22 cellular contexts compared by ENCODE assay signal in genomic region chr12:112282920-112283319, GRCh38.
DNase-seq lines count a peak whose midpoint lies in the region; ATAC-seq and TF ChIP-seq lines count a peak whose summit lies in the region.
"Had no signal": no experiment of that assay in that cellular context is flagged by ENCODE, and none has a peak within 500 bp of the region (broad histone marks: within the 10 kb centered on the region; RNA-seq: fewer than 3 reads in every experiment).

No MANE protein-coding gene starts in this region.

- H3K27ac ChIP-seq in SK-N-MC (peak overlapping the region; percentile 67; the same call in 1 of the 2 replicates), esophagus squamous epithelium (peak overlapping the region in 3 of 4 donors; percentile 11 to 72 (median 58)), psoas muscle (peak overlapping the region; percentile 74), transverse colon (no peak overlapping the region)
- H3K27ac ChIP-seq: 22Rv1, C4-2B, KMS-11, PC-9 had no signal

- no peak for TF ChIP-seq CTCF in esophagus squamous epithelium (IDR thresholded peaks at IDR 0.05)
- no peak for TF ChIP-seq CTCF in psoas muscle (IDR thresholded peaks at IDR 0.05)
- no peak for TF ChIP-seq CTCF in transverse colon (IDR thresholded peaks at IDR 0.05)

- H3K9ac ChIP-seq in SK-N-MC (ENCODE audit: insufficient read length) = no peak overlapping the region
- H3K9ac ChIP-seq: KMS-11 had no signal

- no peaks in the 10 kb centered on the region for H3K27me3 ChIP-seq in esophagus squamous epithelium
- no peaks in the 10 kb centered on the region for H3K27me3 ChIP-seq in psoas muscle (ENCODE audit: insufficient read depth in 3 of 3, low read length in 2 of 3)
- H3K27me3 ChIP-seq in HAP-1 (ENCODE audit: low read depth) = no peaks in the 10 kb centered on the region
- no peaks in the 10 kb centered on the region for H3K27me3 ChIP-seq in transverse colon

- TF ChIP-seq POLR2A in esophagus squamous epithelium (IDR thresholded peaks at IDR 0.05) = no peak
- TF ChIP-seq POLR2A in transverse colon (IDR thresholded peaks at IDR 0.05) = no peak

- WGBS in esophagus squamous epithelium, 2 donors = 32 to 63% methylated on average over 8 of the region's 8 CpGs
- 37 to 54% (median 40%) methylated on average over 8 of the region's 8 CpGs for WGBS in psoas muscle, 3 donors
- whole genome bisulfite sequencing in transverse colon (ENCODE audit: low coverage in 1 of 2), 2 donors = 95 to 96% methylated on average over 8 of the region's 8 CpGs

- in situ Hi-C loops in HAP-1 (cut with MboI; ENCODE audit: low sequenced_read_pairs) = no loop called here
- in situ Hi-C loops in transverse colon (cut with MboI; ENCODE audit: low pct_ligation_motif_present in 1 of 4, low pct_unique_long_range_greater_than_20kb in 1 of 4, low sequenced_read_pairs in 3 of 4) = no loop called here

- H3K4me1 ChIP-seq in esophagus squamous epithelium = peaks cover 0 to 31% (median 7%) of the 10 kb centered on the region in 3 donors
- H3K4me1 ChIP-seq in psoas muscle = peaks cover 30% of the 10 kb centered on the region
- no peaks in the 10 kb centered on the region for H3K4me1 ChIP-seq in HAP-1
- no peaks in the 10 kb centered on the region for H3K4me1 ChIP-seq in transverse colon

- TF ChIP-seq EP300 in transverse colon (IDR thresholded peaks at IDR 0.05; ENCODE audit: low read depth) = no peak

- H3K36me3 ChIP-seq in SK-N-MC (ENCODE audit: insufficient read depth, low read length) (peaks cover 22% of the 10 kb centered on the region), esophagus squamous epithelium (peaks cover 0 to 18% (median 0%) of the 10 kb centered on the region in 3 donors), psoas muscle (ENCODE audit: insufficient read depth in 1 of 2, low read depth in 1 of 2) (peaks cover 0 to 9% of the 10 kb centered on the region in 2 donors), HAP-1 (replicated peaks) (no peaks in the 10 kb centered on the region), transverse colon (no peaks in the 10 kb centered on the region)

- DNase-seq in NCI-H510A treated with DMSO at 0.1 percent for 48 hours (lab: John Stamatoyannopoulos, UW) (peak; percentile 26), NCI-H510A (lab: John Stamatoyannopoulos, UW) (no peak), SK-N-MC (ENCODE audit: low read depth, low spot score) (no peak), esophagus squamous epithelium (lab: John Stamatoyannopoulos, UW) (no peak), psoas muscle (no peak), HAP-1 (ENCODE audit: low spot score in 2 of 2) (no peak), transverse colon (no peak)
- DNase-seq: Calu3; CD8-positive, alpha-beta memory T cell; DMS153; GDM1; IMR-90; NCI-H2081; NCI-H69; PC-9; RPMI8226 had no signal

- H3K9me3 ChIP-seq in SK-N-MC (ENCODE audit: low read depth, low read length) = no peaks in the 10 kb centered on the region
- peaks cover 0 to under 1% (median 0%) of the 10 kb centered on the region in 3 donors for H3K9me3 ChIP-seq in esophagus squamous epithelium
- no peaks in the 10 kb centered on the region for H3K9me3 ChIP-seq in psoas muscle
- H3K9me3 ChIP-seq in HAP-1 = no peaks in the 10 kb centered on the region
- H3K9me3 ChIP-seq in transverse colon = no peaks in the 10 kb centered on the region

- intact Hi-C loops in esophagus squamous epithelium (cut with DNase I) (no loop called here), psoas muscle (cut with DNase I) (loop anchor here (5.0 kb wide), 2 partner anchors 99 to 104 kb away; partner anchors contain the start of gene HECTD4 (in 1 of the 2)), transverse colon (cut with DNase I; ENCODE audit: low total_unique reads) (no loop called here)

- ATAC-seq in psoas muscle (peak in 3 of 4 donors; percentile 60 to 78 (median 73)), HG03135 (IDR thresholded peaks at IDR 0.05; ENCODE audit: unreplicated experiment) (no peak)
- ATAC-seq: GM23338, HCT116 had no signal

- no peak overlapping the region for H3K4me3 ChIP-seq in SK-N-MC
- H3K4me3 ChIP-seq in esophagus squamous epithelium = no peak overlapping the region
- H3K4me3 ChIP-seq in psoas muscle = peak overlapping the region; percentile 45
- H3K4me3 ChIP-seq in HAP-1 = no peak overlapping the region
- no peak overlapping the region for H3K4me3 ChIP-seq in transverse colon
- H3K4me3 ChIP-seq: GM23338, PC-9 had no signal

Comparison
In these comparisons a context has a peak if more than half of its experiments do, and no peak if none do; other contexts are left out.
1. H3K27ac ChIP-seq: peak in SK-N-MC (single experiment), esophagus squamous epithelium (3 of 4) and psoas muscle (single experiment); none in transverse colon (0 of 4).
2. intact Hi-C loops: an anchor here in psoas muscle (5.0 kb wide); none called in esophagus squamous epithelium and transverse colon.